In the genomic region with DNA sequence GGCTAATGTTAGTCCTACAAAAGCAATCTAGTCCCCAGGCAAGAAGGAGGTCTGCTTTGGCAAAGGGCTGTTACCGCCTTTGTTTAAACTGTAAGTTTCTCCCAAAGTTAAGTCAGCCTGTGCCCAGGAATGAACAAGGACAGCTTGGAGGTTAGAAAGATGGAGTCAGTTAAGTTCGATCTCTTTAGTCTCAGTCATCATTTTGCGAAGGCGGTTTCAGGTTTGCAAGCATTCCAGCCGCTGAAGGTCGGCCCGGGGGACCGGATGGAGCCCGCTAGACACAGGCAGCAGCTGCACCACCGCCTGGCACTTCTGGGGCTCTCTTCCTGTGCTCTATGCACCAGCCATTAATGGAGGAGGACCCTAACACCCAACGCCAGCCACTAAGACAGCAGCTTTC, we compare ENCODE assay signal across 1 cellular context.
TF ChIP-seq lines count a peak whose summit lies in the region.

No MANE protein-coding gene starts in this region.

TF ChIP-seq in SK-N-SH, 30 proteins besides CTCF, POLR2A, EP300 and RAD21 (continued from another document):
- TF ChIP-seq JUND (IDR thresholded peaks at IDR 0.05) (no peak), RFX5 (IDR thresholded peaks at IDR 0.05; ENCODE audit: low read length) (no peak), SMC3 (IDR thresholded peaks at IDR 0.05; ENCODE audit: low read depth, low read length) (no peak), GABPA (IDR thresholded peaks at IDR 0.05; ENCODE audit: low read depth) (no peak), NFIC (IDR thresholded peaks at IDR 0.05; ENCODE audit: borderline replicate concordance) (no peak), FOXM1 (IDR thresholded peaks at IDR 0.05; ENCODE audit: low read depth) (no peak), NRF1 (IDR thresholded peaks at IDR 0.05; ENCODE audit: low read depth, low read length) (no peak), TAF1 (IDR thresholded peaks at IDR 0.05; ENCODE audit: borderline replicate concordance, low read depth, low read length) (no peak)
- TF ChIP-seq, protein P1, sequence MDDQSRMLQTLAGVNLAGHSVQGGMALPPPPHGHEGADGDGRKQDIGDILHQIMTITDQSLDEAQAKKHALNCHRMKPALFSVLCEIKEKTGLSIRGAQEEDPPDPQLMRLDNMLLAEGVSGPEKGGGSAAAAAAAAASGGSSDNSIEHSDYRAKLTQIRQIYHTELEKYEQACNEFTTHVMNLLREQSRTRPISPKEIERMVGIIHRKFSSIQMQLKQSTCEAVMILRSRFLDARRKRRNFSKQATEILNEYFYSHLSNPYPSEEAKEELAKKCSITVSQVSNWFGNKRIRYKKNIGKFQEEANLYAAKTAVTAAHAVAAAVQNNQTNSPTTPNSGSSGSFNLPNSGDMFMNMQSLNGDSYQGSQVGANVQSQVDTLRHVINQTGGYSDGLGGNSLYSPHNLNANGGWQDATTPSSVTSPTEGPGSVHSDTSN (IDR thresholded peaks at IDR 0.05) = no peak
